9 cellular contexts compared by ENCODE assay signal in the genomic region with DNA sequence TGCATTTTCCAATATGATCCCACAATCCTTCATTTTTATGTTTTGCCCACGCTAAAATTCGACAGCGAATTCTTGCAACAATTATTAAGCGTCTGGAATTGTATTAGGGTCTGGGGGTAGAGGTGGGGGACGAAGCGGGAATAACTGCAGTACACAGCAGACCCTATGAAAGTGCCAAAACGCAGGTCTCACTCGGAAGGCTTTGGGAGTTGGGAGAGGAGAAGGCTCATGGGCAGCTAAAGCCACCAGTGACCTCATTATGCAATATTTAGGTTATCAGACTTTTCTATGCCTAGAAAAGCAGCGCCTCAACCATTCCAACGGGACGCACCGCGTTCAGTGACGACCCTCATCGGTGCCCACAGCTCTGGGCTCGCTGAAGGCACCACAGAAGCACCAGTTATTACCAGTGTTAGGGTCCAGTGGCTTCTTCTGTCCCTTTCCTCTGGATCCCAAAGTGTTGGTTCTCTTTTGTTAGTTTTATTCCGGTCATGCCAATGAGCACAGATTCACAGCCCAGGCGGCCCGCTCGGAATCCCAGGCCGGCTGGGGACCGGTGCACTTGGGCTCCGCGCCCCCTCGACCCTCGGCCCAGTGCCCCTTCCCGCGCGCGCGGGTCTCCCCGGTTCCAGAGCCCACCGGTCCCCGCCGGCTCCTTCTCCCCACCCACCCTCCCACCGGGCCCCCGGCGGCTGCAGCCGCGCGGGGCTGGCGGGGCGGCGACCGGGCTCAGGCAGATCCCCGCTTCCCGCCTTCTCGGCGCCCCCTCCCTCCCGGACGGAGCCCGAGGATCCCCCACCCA. TPM values are rescaled to one million over a fixed set of nuclear protein-coding genes. Genes with fewer than 3 reads are reported as not detected.
DNase-seq lines count a peak whose midpoint lies in the region; ATAC-seq and TF ChIP-seq lines count a peak whose summit lies in the region.
"Had no signal": no experiment of that assay in that cellular context is flagged by ENCODE, and none has a peak within 500 bp of the region (broad histone marks: within the 10 kb centered on the region; RNA-seq: fewer than 3 reads in every experiment).

No MANE protein-coding gene starts in this region.

- peaks cover 4% of the 10 kb centered on the region; the same call in 2 of the 3 replicates for H3K36me3 Mint-ChIP-seq in GM23338 (ENCODE audit: low read depth)
- H3K36me3 Mint-ChIP-seq in T-cell, result no peaks in the 10 kb centered on the region

- H3K79me2 ChIP-seq in GM23338 (replicated peaks; ENCODE audit: insufficient read depth), result no peaks in the 10 kb centered on the region

- H3K4me3 Mint-ChIP-seq in GM23338, result peak overlapping the region; percentile 74
- H3K4me3 Mint-ChIP-seq in T-cell, result peak overlapping the region; percentile 29 to 58 (median 44)

- H3K27me3 Mint-ChIP-seq in GM23338 (ENCODE audit: insufficient read depth, low read depth, poor library complexity) (peaks cover 42% of the 10 kb centered on the region), T-cell (peaks cover 68 to 71% of the 10 kb centered on the region in 2 donors)

- POLR2A ChIA-PET in T-cell (lab: Charles Lee), result no interaction called here

- peaks cover 8% of the 10 kb centered on the region; the same call in 1 of the 2 replicates for H3K9me2 ChIP-seq in GM23338 (ENCODE audit: insufficient read depth)

- peaks cover 12% of the 10 kb centered on the region for H3K9me3 Mint-ChIP-seq in GM23338
- H3K9me3 Mint-ChIP-seq in T-cell, result peaks cover 4 to 14% (median 8%) of the 10 kb centered on the region in 3 donors

- H3K36me3 ChIP-seq in GM23338 (ENCODE audit: insufficient read depth), result no peaks in the 10 kb centered on the region

- H4K20me1 ChIP-seq in GM23338 (replicated peaks; ENCODE audit: insufficient read depth), result peaks cover 4% of the 10 kb centered on the region; the same call in 1 of the 2 replicates

- no peak for TF ChIP-seq CTCF in GM23338 (conservative IDR thresholded peaks at IDR 0.05; ENCODE audit: low read depth in 2 of 2)

- peak overlapping the region; percentile 66 for H3K4me3 ChIP-seq in GM23338

- H3K27me3 ChIP-seq in GM23338 (ENCODE audit: insufficient read depth), result peaks cover 71% of the 10 kb centered on the region

- DNase-seq in GM23338 (ENCODE audit: low spot score) (peak; percentile 34), T-cell (no peak), left ventricle myocardium superior (no peak), retina (peak; percentile 72), pons (ENCODE audit: low spot score) (no peak), KBM-7 (no peak), NOMO-1 (lab: John Stamatoyannopoulos, UW; ENCODE audit: unreplicated experiment in 2 of 2) (no peak)

- in situ Hi-C loops in KBM-7 (cut with MboI; ENCODE audit: low pct_unique_long_range_greater_than_20kb, low sequenced_read_pairs), result no loop called here

- H3K4me1 Mint-ChIP-seq in GM23338, result peaks cover 15% of the 10 kb centered on the region; the same call in 2 of the 3 replicates
- peaks cover 0 to 12% (median 12%) of the 10 kb centered on the region in 3 donors for H3K4me1 Mint-ChIP-seq in T-cell

- H3F3A ChIP-seq in GM23338 (replicated peaks; ENCODE audit: low read depth), result no peaks in the 10 kb centered on the region

- H3K4me2 ChIP-seq in GM23338, result peak overlapping the region; percentile 91

- ATAC-seq in GM23338, result peak; percentile 14
- ATAC-seq in T-cell (replicated peaks in 1 of 4), result no peak
- peak; percentile 35 for ATAC-seq in left ventricle myocardium superior
- ATAC-seq in GM19035 (IDR thresholded peaks at IDR 0.05; ENCODE audit: unreplicated experiment), result no peak

- no peak overlapping the region for H3K27ac ChIP-seq in GM23338 (ENCODE audit: low read depth)

- intact Hi-C loops in left ventricle myocardium superior (cut with micrococcal nuclease), result no loop called here

- H3K4me1 ChIP-seq in GM23338 (ENCODE audit: insufficient read depth), result peaks cover 17% of the 10 kb centered on the region

- no peak overlapping the region for H3K27ac Mint-ChIP-seq in GM23338
- H3K27ac Mint-ChIP-seq in T-cell, result no peak overlapping the region

- CTCF ChIA-PET in T-cell (lab: Charles Lee), result no interaction called here

- H2AFZ ChIP-seq in GM23338, result peak overlapping the region; percentile 96

TF ChIP-seq in GM23338, 12 proteins besides CTCF, POLR2A, EP300 and RAD21:
- TF ChIP-seq EZH2 (IDR thresholded peaks at IDR 0.05; ENCODE audit: low read depth, unreplicated experiment) (peak; percentile 61), CREB1 (CRISPR knock-in tag; IDR thresholded peaks at IDR 0.05; ENCODE audit: low read depth) (no peak), EZH2phosphoT487 (IDR thresholded peaks at IDR 0.05; ENCODE audit: unreplicated experiment) (no peak)
- TF ChIP-seq, protein P1, sequence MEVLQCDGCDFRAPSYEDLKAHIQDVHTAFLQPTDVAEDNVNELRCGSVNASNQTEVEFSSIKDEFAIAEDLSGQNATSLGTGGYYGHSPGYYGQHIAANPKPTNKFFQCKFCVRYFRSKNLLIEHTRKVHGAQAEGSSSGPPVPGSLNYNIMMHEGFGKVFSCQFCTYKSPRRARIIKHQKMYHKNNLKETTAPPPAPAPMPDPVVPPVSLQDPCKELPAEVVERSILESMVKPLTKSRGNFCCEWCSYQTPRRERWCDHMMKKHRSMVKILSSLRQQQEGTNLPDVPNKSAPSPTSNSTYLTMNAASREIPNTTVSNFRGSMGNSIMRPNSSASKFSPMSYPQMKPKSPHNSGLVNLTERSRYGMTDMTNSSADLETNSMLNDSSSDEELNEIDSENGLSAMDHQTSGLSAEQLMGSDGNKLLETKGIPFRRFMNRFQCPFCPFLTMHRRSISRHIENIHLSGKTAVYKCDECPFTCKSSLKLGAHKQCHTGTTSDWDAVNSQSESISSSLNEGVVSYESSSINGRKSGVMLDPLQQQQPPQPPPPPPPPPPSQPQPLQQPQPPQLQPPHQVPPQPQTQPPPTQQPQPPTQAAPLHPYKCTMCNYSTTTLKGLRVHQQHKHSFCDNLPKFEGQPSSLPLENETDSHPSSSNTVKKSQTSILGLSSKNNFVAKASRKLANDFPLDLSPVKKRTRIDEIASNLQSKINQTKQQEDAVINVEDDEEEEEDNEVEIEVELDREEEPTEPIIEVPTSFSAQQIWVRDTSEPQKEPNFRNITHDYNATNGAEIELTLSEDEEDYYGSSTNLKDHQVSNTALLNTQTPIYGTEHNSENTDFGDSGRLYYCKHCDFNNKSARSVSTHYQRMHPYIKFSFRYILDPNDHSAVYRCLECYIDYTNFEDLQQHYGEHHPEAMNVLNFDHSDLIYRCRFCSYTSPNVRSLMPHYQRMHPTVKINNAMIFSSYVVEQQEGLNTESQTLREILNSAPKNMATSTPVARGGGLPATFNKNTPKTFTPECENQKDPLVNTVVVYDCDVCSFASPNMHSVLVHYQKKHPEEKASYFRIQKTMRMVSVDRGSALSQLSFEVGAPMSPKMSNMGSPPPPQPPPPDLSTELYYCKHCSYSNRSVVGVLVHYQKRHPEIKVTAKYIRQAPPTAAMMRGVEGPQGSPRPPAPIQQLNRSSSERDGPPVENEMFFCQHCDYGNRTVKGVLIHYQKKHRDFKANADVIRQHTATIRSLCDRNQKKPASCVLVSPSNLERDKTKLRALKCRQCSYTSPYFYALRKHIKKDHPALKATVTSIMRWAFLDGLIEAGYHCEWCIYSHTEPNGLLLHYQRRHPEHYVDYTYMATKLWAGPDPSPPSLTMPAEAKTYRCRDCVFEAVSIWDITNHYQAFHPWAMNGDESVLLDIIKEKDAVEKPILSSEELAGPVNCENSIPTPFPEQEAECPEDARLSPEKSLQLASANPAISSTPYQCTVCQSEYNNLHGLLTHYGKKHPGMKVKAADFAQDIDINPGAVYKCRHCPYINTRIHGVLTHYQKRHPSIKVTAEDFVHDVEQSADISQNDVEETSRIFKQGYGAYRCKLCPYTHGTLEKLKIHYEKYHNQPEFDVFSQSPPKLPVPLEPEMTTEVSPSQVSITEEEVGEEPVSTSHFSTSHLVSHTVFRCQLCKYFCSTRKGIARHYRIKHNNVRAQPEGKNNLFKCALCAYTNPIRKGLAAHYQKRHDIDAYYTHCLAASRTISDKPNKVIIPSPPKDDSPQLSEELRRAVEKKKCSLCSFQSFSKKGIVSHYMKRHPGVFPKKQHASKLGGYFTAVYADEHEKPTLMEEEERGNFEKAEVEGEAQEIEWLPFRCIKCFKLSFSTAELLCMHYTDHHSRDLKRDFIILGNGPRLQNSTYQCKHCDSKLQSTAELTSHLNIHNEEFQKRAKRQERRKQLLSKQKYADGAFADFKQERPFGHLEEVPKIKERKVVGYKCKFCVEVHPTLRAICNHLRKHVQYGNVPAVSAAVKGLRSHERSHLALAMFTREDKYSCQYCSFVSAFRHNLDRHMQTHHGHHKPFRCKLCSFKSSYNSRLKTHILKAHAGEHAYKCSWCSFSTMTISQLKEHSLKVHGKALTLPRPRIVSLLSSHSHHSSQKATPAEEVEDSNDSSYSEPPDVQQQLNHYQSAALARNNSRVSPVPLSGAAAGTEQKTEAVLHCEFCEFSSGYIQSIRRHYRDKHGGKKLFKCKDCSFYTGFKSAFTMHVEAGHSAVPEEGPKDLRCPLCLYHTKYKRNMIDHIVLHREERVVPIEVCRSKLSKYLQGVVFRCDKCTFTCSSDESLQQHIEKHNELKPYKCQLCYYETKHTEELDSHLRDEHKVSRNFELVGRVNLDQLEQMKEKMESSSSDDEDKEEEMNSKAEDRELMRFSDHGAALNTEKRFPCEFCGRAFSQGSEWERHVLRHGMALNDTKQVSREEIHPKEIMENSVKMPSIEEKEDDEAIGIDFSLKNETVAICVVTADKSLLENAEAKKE (CRISPR knock-in tag; IDR thresholded peaks at IDR 0.05), result no peak
- TF ChIP-seq, protein P2, sequence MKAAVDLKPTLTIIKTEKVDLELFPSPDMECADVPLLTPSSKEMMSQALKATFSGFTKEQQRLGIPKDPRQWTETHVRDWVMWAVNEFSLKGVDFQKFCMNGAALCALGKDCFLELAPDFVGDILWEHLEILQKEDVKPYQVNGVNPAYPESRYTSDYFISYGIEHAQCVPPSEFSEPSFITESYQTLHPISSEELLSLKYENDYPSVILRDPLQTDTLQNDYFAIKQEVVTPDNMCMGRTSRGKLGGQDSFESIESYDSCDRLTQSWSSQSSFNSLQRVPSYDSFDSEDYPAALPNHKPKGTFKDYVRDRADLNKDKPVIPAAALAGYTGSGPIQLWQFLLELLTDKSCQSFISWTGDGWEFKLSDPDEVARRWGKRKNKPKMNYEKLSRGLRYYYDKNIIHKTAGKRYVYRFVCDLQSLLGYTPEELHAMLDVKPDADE (IDR thresholded peaks at IDR 0.05), result no peak
TF ChIP-seq in GM23338: peak in this region for 1.

RNA-seq across cellular contexts. Expression of a gene that starts 0.7 kb away (rescaled TPM):
- 4.4 and 8.5 TPM in 2 replicates for total RNA-seq in GM23338 (2014; rRNA removed; shearing (Covaris generic))
- 1.3 TPM in 2 replicates for polyA plus RNA-seq in GM23338 (2016; fragmentation: Nextera tagmentation; extraction: Ambion mirVana)
- total RNA-seq in T-cell, result under 1 TPM in 1 of 5 donors, not detected in 4; 0.06 TPM
- total RNA-seq in left ventricle myocardium superior, result 28.8 TPM
- total RNA-seq: glomerular endothelial cell had no signal

Comparison
In these comparisons a context has a peak if more than half of its experiments do, and no peak if none do; other contexts are left out.
1. ATAC-seq: peak in GM23338 (single experiment) and left ventricle myocardium superior (single experiment); none in T-cell (0 of 4) and GM19035 (single experiment).
2. DNase-seq: peak in GM23338 (single experiment) and retina (single experiment); none in T-cell (0 of 34), left ventricle myocardium superior (single experiment), pons (single experiment), KBM-7 (single experiment) and NOMO-1 (0 of 2).